In genomic region chr14:69559581-69560011, GRCh38 we compare ENCODE assay signal across 14 cellular contexts. TPM values are rescaled to one million over a fixed set of nuclear protein-coding genes. Genes with fewer than 3 reads are reported as not detected.
A peak's percentile ranks its signal among the peaks of the same experiment; 100 is the strongest.
DNase-seq lines count a peak whose midpoint lies in the region; ATAC-seq and TF ChIP-seq lines count a peak whose summit lies in the region.
"Had no signal": no experiment of that assay in that cellular context is flagged by ENCODE, and none has a peak within 500 bp of the region (broad histone marks: within the 10 kb centered on the region; RNA-seq: fewer than 3 reads in every experiment).

No MANE protein-coding gene starts in this region.

- POLR2A ChIA-PET in WTC11 (lab: Charles Lee) = no interaction called here

- no peaks in the 10 kb centered on the region; the same call in 1 of the 2 replicates for H3K27me3 Mint-ChIP-seq in WTC11 (ENCODE audit: low read depth)

- DNase-seq in DMS153 treated with DMSO at 0.1 percent for 48 hours (lab: John Stamatoyannopoulos, UW; ENCODE audit: unreplicated experiment) = peak; percentile 72
- peak; percentile 97 for DNase-seq in NCI-H1694 treated with DMSO at 0.1 percent for 48 hours (lab: John Stamatoyannopoulos, UW)
- no peak for DNase-seq in WTC11 (ENCODE audit: low spot score)
- peak; percentile 19 for DNase-seq in myocyte (ENCODE audit: low read depth)
- no peak for DNase-seq in erythroblast (lab: John Stamatoyannopoulos, UW)
- no peak for DNase-seq in GM19238 (ENCODE audit: insufficient read length, low spot score)
- DNase-seq: CD4-positive, CD25-positive, alpha-beta regulatory T cell; kidney glomerular epithelial cell; WERI-Rb-1 had no signal

- no peak overlapping the region for H3K27ac Mint-ChIP-seq in WTC11
- H3K27ac Mint-ChIP-seq: CD4-positive, CD25-positive, alpha-beta regulatory T cell had no signal

- no peak for TF ChIP-seq POLR2A in erythroblast (IDR thresholded peaks at IDR 0.05; ENCODE audit: low read length)

- H3K4me1 Mint-ChIP-seq in WTC11 = peaks cover 30% of the 10 kb centered on the region
- H3K4me1 Mint-ChIP-seq: CD4-positive, CD25-positive, alpha-beta regulatory T cell had no signal

- no peak overlapping the region for H3K4me3 Mint-ChIP-seq in WTC11
- H3K4me3 Mint-ChIP-seq: CD4-positive, CD25-positive, alpha-beta regulatory T cell had no signal

- CTCF ChIA-PET in WTC11 (lab: Charles Lee) = interaction anchor here (0.8 to 3.3 kb wide), 8 partner anchors 10 to 167 kb away, joined by 3 to 17 read pairs (median 6); partner anchors contain the start of gene CCDC177

- ATAC-seq in WTC11 (peak; percentile 55), HG03025 (IDR thresholded peaks at IDR 0.05; ENCODE audit: low FRiP score, unreplicated experiment) (no peak), HG02588 (IDR thresholded peaks at IDR 0.05; ENCODE audit: unreplicated experiment) (no peak)

- H3K9me3 Mint-ChIP-seq in WTC11 = no peaks in the 10 kb centered on the region

- no peak for TF ChIP-seq CTCF in WTC11 (IDR thresholded peaks at IDR 0.05)

- no peaks in the 10 kb centered on the region for H3K36me3 Mint-ChIP-seq in WTC11
- H3K36me3 Mint-ChIP-seq: CD4-positive, CD25-positive, alpha-beta regulatory T cell had no signal

TF ChIP-seq in WTC11, 78 proteins besides CTCF, POLR2A, EP300 and RAD21:
- TF ChIP-seq TEAD4 (CRISPR knock-in tag; IDR thresholded peaks at IDR 0.05) = no peak
- no peak for TF ChIP-seq ZNF425 (CRISPR knock-in tag; conservative IDR thresholded peaks at IDR 0.05)
- no peak for TF ChIP-seq ZMAT4 (CRISPR knock-in tag; IDR thresholded peaks at IDR 0.05)
- no peak for TF ChIP-seq ZNF416 (CRISPR knock-in tag; IDR thresholded peaks at IDR 0.05)
- TF ChIP-seq KAT7 (CRISPR knock-in tag; IDR thresholded peaks at IDR 0.05; ENCODE audit: borderline replicate concordance) = no peak

RNA-seq across cellular contexts. Expression of gene CCDC177, which starts 15.1 kb away (rescaled TPM):
- total RNA-seq in WTC11 (2021) = 1.7 to 2.2 TPM (median 2.1 TPM) in 3 replicates
- not detected in 2 replicates for total RNA-seq in myocyte
- polyA plus RNA-seq in myocyte (2012) = not detected
- total RNA-seq: cardiac septum; CD4-positive, CD25-positive, alpha-beta regulatory T cell; M059J; pulmonary artery endothelial cell had no signal
- polyA plus RNA-seq: CD4-positive, CD25-positive, alpha-beta regulatory T cell had no signal

RNA-seq across cellular contexts. Expression of gene SUSD6, which starts 51.8 kb away (rescaled TPM):
- total RNA-seq in WTC11 (2021) (6.6 to 10.1 TPM (median 8.1 TPM) in 3 replicates), myocyte (13.4 and 14.6 TPM in 2 replicates)
- 15.5 TPM for polyA plus RNA-seq in myocyte (2012)

Comparison
In these comparisons a context has a peak if more than half of its experiments do, and no peak if none do; other contexts are left out.
1. DNase-seq: peak in DMS153 treated with DMSO at 0.1 percent for 48 hours (single experiment), NCI-H1694 treated with DMSO at 0.1 percent for 48 hours (single experiment) and myocyte (single experiment); none in WTC11 (single experiment), erythroblast (0 of 2) and GM19238 (single experiment).